In the genomic region with DNA sequence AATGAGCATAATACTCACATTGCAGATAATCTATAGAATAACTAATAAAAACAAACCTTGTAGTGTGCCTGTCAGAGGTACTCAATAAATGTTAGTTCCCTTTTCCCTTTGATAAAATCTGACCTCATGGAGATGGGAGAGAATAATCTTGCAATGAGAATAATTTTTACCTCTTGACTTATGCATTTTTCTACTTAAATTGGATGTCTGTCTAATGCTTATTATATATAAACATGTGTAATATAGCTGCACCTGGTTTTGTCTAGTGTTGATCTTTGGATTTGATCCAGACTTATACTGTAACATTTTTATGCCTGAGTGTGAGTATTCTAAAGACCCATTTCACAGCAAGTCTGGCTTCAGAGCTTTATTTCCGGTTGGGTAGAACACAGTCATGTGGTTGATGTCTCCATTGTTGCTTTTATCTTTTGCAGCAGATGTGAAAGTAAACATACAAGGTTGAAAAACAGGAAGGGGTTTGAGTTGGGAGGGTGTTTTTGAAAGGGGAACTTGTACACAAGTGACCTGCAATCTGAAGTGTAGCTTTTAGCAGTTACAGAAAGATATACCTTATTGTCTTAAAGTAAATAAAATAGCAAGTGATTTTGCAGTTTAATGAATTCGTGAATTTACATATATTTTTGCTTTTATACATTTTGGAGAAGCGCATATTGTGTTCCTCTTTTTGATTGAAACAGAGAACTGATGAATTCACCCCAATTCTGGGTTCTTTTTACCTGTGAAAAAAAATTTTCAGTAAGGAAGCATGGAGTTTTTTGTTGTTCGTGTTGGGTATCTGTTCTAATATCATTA, we compare ENCODE assay signal across 8 cellular contexts. TPM values are rescaled to one million over a fixed set of nuclear protein-coding genes. Genes with fewer than 3 reads are reported as not detected.
DNase-seq lines count a peak whose midpoint lies in the region; ATAC-seq and TF ChIP-seq lines count a peak whose summit lies in the region.

No MANE protein-coding gene starts in this region.

- H3K36me3 ChIP-seq in upper lobe of right lung: no peaks in the 10 kb centered on the region

- peaks cover 10% of the 10 kb centered on the region for H3K36me3 Mint-ChIP-seq in T-helper 1 cell treated with Interleukin-12 subunit alpha and Interleukin-12 subunit beta and Interleukin-4 antibody, amounts not matched to agents 30 μg/mL and 1 μg/mL, for 36 hours (ENCODE audit: low read depth)
- no peaks in the 10 kb centered on the region for H3K36me3 Mint-ChIP-seq in glutamatergic neuron (ENCODE audit: unreplicated experiment)

- H3K9me3 Mint-ChIP-seq in T-helper 1 cell treated with Interleukin-12 subunit alpha and Interleukin-12 subunit beta and Interleukin-4 antibody, amounts not matched to agents 30 μg/mL and 1 μg/mL, for 36 hours: no peaks in the 10 kb centered on the region
- peaks cover 8% of the 10 kb centered on the region for H3K9me3 Mint-ChIP-seq in glutamatergic neuron (ENCODE audit: unreplicated experiment)

- H3K4me3 Mint-ChIP-seq in T-helper 1 cell treated with Interleukin-12 subunit alpha and Interleukin-12 subunit beta and Interleukin-4 antibody, amounts not matched to agents 30 μg/mL and 1 μg/mL, for 36 hours: peak overlapping the region; percentile 66
- H3K4me3 Mint-ChIP-seq in glutamatergic neuron (ENCODE audit: unreplicated experiment): peak overlapping the region; percentile 83

- no peaks in the 10 kb centered on the region for H3K27me3 ChIP-seq in upper lobe of right lung

- H3K27ac Mint-ChIP-seq in T-helper 1 cell treated with Interleukin-12 subunit alpha and Interleukin-12 subunit beta and Interleukin-4 antibody, amounts not matched to agents 30 μg/mL and 1 μg/mL, for 36 hours: peak overlapping the region; percentile 86
- peak overlapping the region; percentile 79 for H3K27ac Mint-ChIP-seq in glutamatergic neuron (ENCODE audit: unreplicated experiment)

- no peak for TF ChIP-seq CTCF in glutamatergic neuron (IDR thresholded peaks at IDR 0.05; ENCODE audit: partially characterized antibody, unreplicated experiment)
- no peak for TF ChIP-seq CTCF in upper lobe of right lung (IDR thresholded peaks at IDR 0.05)

- DNase-seq in SHP77 (lab: John Stamatoyannopoulos, UW) (peak; percentile 3 to 26), SHP77 treated with DMSO at 0.1 percent for 48 hours (lab: John Stamatoyannopoulos, UW) (no peak), HUDEP-2 (lab: John Stamatoyannopoulos, UW; ENCODE audit: unreplicated experiment in 76 of 76) (peak in 46 of 76 experiments; percentile 4 to 87 (median 71)), glutamatergic neuron (no peak), upper lobe of right lung (no peak), NCI-H1436 (lab: John Stamatoyannopoulos, UW) (no peak)

- peak overlapping the region; percentile 55 for H3K27ac ChIP-seq in upper lobe of right lung

- peaks cover 28% of the 10 kb centered on the region for H3K4me1 ChIP-seq in upper lobe of right lung

- ATAC-seq in GM21515 (IDR thresholded peaks at IDR 0.05; ENCODE audit: unreplicated experiment) (peak; percentile 73), upper lobe of right lung (peak; percentile 88)

- intact Hi-C loops in upper lobe of right lung (cut with DNase I): no loop called here

- H3K9me3 ChIP-seq in upper lobe of right lung: no peaks in the 10 kb centered on the region

- no peak overlapping the region for H3K4me3 ChIP-seq in upper lobe of right lung

- no peaks in the 10 kb centered on the region for H3K27me3 Mint-ChIP-seq in T-helper 1 cell treated with Interleukin-12 subunit alpha and Interleukin-12 subunit beta and Interleukin-4 antibody, amounts not matched to agents 30 μg/mL and 1 μg/mL, for 36 hours (ENCODE audit: low read depth)
- peaks cover 2% of the 10 kb centered on the region for H3K27me3 Mint-ChIP-seq in glutamatergic neuron (ENCODE audit: unreplicated experiment)

- H3K4me1 Mint-ChIP-seq in T-helper 1 cell treated with Interleukin-12 subunit alpha and Interleukin-12 subunit beta and Interleukin-4 antibody, amounts not matched to agents 30 μg/mL and 1 μg/mL, for 36 hours (ENCODE audit: low read depth): peaks cover 39% of the 10 kb centered on the region
- peaks cover 36% of the 10 kb centered on the region for H3K4me1 Mint-ChIP-seq in glutamatergic neuron (ENCODE audit: low read depth, unreplicated experiment)

RNA-seq across cellular contexts. Expression of a gene that starts 12.5 kb away (rescaled TPM):
- total RNA-seq in glutamatergic neuron (ENCODE audit: unreplicated experiment) (213 TPM), upper lobe of right lung (67.0 TPM)

Comparison
In these comparisons a context has a peak if more than half of its experiments do, and no peak if none do; other contexts are left out.
1. DNase-seq: peak in SHP77 (2 of 2) and HUDEP-2 (46 of 76); none in SHP77 treated with DMSO at 0.1 percent for 48 hours (single experiment), glutamatergic neuron (single experiment), upper lobe of right lung (single experiment) and NCI-H1436 (single experiment).